In genomic region chr5:98781964-98782363, GRCh38 we compare ENCODE assay signal across 24 cellular contexts.
"Had no signal": no experiment of that assay in that cellular context is flagged by ENCODE, and none has a peak within 500 bp of the region (broad histone marks: within the 10 kb centered on the region; RNA-seq: fewer than 3 reads in every experiment).

No MANE protein-coding gene starts in this region.

- H3K36me3 ChIP-seq: vagina had no signal

- H3K27ac Mint-ChIP-seq: activated CD4-positive, alpha-beta memory T cell treated with anti-CD3 and anti-CD28 coated beads for 36 hours; activated naive CD8-positive, alpha-beta T cell treated with anti-CD3 and anti-CD28 coated beads for 36 hours; nephron; stimulated activated naive CD8-positive, alpha-beta T cell treated with anti-CD3 and anti-CD28 coated beads, Interleukin-15, Interleukin-2, amounts not matched to agents 100 ng/mL and 50 ng/mL, for 24 hours; T-helper 17 cell had no signal

- H3K4me3 Mint-ChIP-seq: activated CD4-positive, alpha-beta memory T cell treated with anti-CD3 and anti-CD28 coated beads for 36 hours; activated naive CD8-positive, alpha-beta T cell treated with anti-CD3 and anti-CD28 coated beads for 36 hours; nephron; stimulated activated naive CD8-positive, alpha-beta T cell treated with anti-CD3 and anti-CD28 coated beads, Interleukin-15, Interleukin-2, amounts not matched to agents 100 ng/mL and 50 ng/mL, for 24 hours; T-helper 17 cell had no signal

- H3K4me3 ChIP-seq: lung, suprapubic skin, vagina had no signal

- H3K27me3 Mint-ChIP-seq: activated naive CD8-positive, alpha-beta T cell treated with anti-CD3 and anti-CD28 coated beads for 36 hours; stimulated activated naive CD8-positive, alpha-beta T cell treated with anti-CD3 and anti-CD28 coated beads, Interleukin-15, Interleukin-2, amounts not matched to agents 100 ng/mL and 50 ng/mL, for 24 hours; T-helper 17 cell had no signal

- DNase-seq: activated CD4-positive, alpha-beta memory T cell treated with anti-CD3 and anti-CD28 coated beads for 36 hours; activated CD4-positive, alpha-beta T cell treated with anti-CD3 and anti-CD28 coated beads for 4 hours; activated naive CD4-positive, alpha-beta T cell; activated naive CD8-positive, alpha-beta T cell treated with anti-CD3 and anti-CD28 coated beads for 36 hours; activated T-cell treated with anti-CD3 and anti-CD28 coated beads for 4 hours; amniotic stem cell; dermis blood vessel endothelial cell; effector memory CD4-positive, alpha-beta T cell; foreskin melanocyte; hypothalamus; islet precursor cell; left colon; nucleus accumbens; retina; stimulated activated CD8-positive, alpha-beta memory T cell treated with anti-CD3 and anti-CD28 coated beads, Interleukin-4, amount 100 ng/mL, for 48 hours; T-helper 17 cell; trophoblast cell had no signal

- H3K27ac ChIP-seq: vagina had no signal

- ATAC-seq: left colon, T-helper 17 cell had no signal

- H3K9me3 ChIP-seq: esophagus muscularis mucosa, suprapubic skin, vagina had no signal

- FAIRE-seq: endothelial cell of umbilical vein had no signal

- H3K27me3 ChIP-seq: esophagus muscularis mucosa, suprapubic skin, vagina had no signal

- H3K9me3 Mint-ChIP-seq: activated CD4-positive, alpha-beta memory T cell treated with anti-CD3 and anti-CD28 coated beads for 36 hours; activated naive CD8-positive, alpha-beta T cell treated with anti-CD3 and anti-CD28 coated beads for 36 hours; nephron; stimulated activated naive CD8-positive, alpha-beta T cell treated with anti-CD3 and anti-CD28 coated beads, Interleukin-15, Interleukin-2, amounts not matched to agents 100 ng/mL and 50 ng/mL, for 24 hours had no signal
